ENCODE assay signal across 4 cellular contexts in genomic region chr3:151511433-151511832, GRCh38. TPM values are rescaled to one million over a fixed set of nuclear protein-coding genes. Genes with fewer than 3 reads are reported as not detected.
"Had no signal": no experiment of that assay in that cellular context is flagged by ENCODE, and none has a peak within 500 bp of the region (broad histone marks: within the 10 kb centered on the region; RNA-seq: fewer than 3 reads in every experiment).

No MANE protein-coding gene starts in this region.

RNA-seq across cellular contexts. Expression of gene IGSF10, which starts 50.6 kb away (rescaled TPM):
- total RNA-seq: lung microvascular endothelial cell had no signal
- polyA plus RNA-seq: immature natural killer cell; mammary epithelial cell; naive thymus-derived CD4-positive, alpha-beta T cell had no signal
